In genomic region chr7:75878769-75879596, GRCh38 we compare ENCODE assay signal across 8 cellular contexts. TPM values are rescaled to one million over a fixed set of nuclear protein-coding genes. Genes with fewer than 3 reads are reported as not detected.
DNase-seq lines count a peak whose midpoint lies in the region; ATAC-seq and TF ChIP-seq lines count a peak whose summit lies in the region.

Gene RHBDD2 (plus strand): TSS chr7:75879034. CDS start chr7:75879083, 49 bp downstream.

- H3K4me1 Mint-ChIP-seq in naive B cell: peaks cover 20 to 38% (median 33%) of the 10 kb centered on the region in 3 donors
- peaks cover 40% of the 10 kb centered on the region for H3K4me1 Mint-ChIP-seq in stimulated activated memory B cell treated with anti-CD40 and anti-IgM and Interleukin-4, amounts not matched to agents 10 μg/mL and 1 μg/mL and 100 μg/mL, for 72 hours

- no peaks in the 10 kb centered on the region for H3K9me3 ChIP-seq in DOHH2 (ENCODE audit: control insufficient read depth, insufficient read depth, low read length)

- peak within 1 kb of the TSS; percentile 90 to 100 (median 98) for H3K4me3 Mint-ChIP-seq in naive B cell
- peak within 1 kb of the TSS; percentile 97 for H3K4me3 Mint-ChIP-seq in stimulated activated memory B cell treated with anti-CD40 and anti-IgM and Interleukin-4, amounts not matched to agents 10 μg/mL and 1 μg/mL and 100 μg/mL, for 72 hours

- H3K4me2 ChIP-seq in DOHH2 (ENCODE audit: low read length): peak within 1 kb of the TSS; percentile 81

- no peaks in the 10 kb centered on the region for H3F3A ChIP-seq in DOHH2 (ENCODE audit: control insufficient read depth, insufficient read depth)

- peak within 1 kb of the TSS; percentile 76 for H3K4me3 ChIP-seq in DOHH2 (ENCODE audit: low read length)
- H3K4me3 ChIP-seq in LNCaP clone FGC (ENCODE audit: low read depth, low read length): peak within 1 kb of the TSS; percentile 98

- H3K9me2 ChIP-seq in DOHH2 (replicated peaks; ENCODE audit: control insufficient read depth, low read length): no peaks in the 10 kb centered on the region

- H3K9me3 Mint-ChIP-seq in naive B cell: no peaks in the 10 kb centered on the region
- no peaks in the 10 kb centered on the region for H3K9me3 Mint-ChIP-seq in stimulated activated memory B cell treated with anti-CD40 and anti-IgM and Interleukin-4, amounts not matched to agents 10 μg/mL and 1 μg/mL and 100 μg/mL, for 72 hours

- H3K27me3 ChIP-seq in DOHH2 (ENCODE audit: control insufficient read depth, low read length): no peaks in the 10 kb centered on the region

- ATAC-seq in naive B cell (ENCODE audit: low read depth in 2 of 2): peak; percentile 97 to 98
- ATAC-seq in stimulated activated memory B cell treated with anti-CD40 and anti-IgM and Interleukin-4, amounts not matched to agents 10 μg/mL and 1 μg/mL and 100 μg/mL, for 72 hours: peak; percentile 98

- no peaks in the 10 kb centered on the region for H4K20me1 ChIP-seq in DOHH2 (ENCODE audit: control insufficient read depth, insufficient read depth, low read depth, low read length)

- no peak within 1 kb of the TSS for H3K27ac ChIP-seq in DOHH2 (ENCODE audit: low read depth, low read length)

- H3K4me1 ChIP-seq in DOHH2 (ENCODE audit: control insufficient read depth, low read length): peaks cover 19% of the 10 kb centered on the region

- peak within 1 kb of the TSS; percentile 91 to 98 (median 95) for H3K27ac Mint-ChIP-seq in naive B cell
- H3K27ac Mint-ChIP-seq in stimulated activated memory B cell treated with anti-CD40 and anti-IgM and Interleukin-4, amounts not matched to agents 10 μg/mL and 1 μg/mL and 100 μg/mL, for 72 hours: peak within 1 kb of the TSS; percentile 86

- peaks cover 13% of the 10 kb centered on the region for H3K79me2 ChIP-seq in DOHH2 (ENCODE audit: control insufficient read depth, low read length)

- H3K36me3 ChIP-seq in DOHH2 (ENCODE audit: control insufficient read depth, low read length): peaks cover 22% of the 10 kb centered on the region

- H3K36me3 Mint-ChIP-seq in naive B cell: peaks cover 6 to 7% of the 10 kb centered on the region in 2 donors
- H3K36me3 Mint-ChIP-seq in stimulated activated memory B cell treated with anti-CD40 and anti-IgM and Interleukin-4, amounts not matched to agents 10 μg/mL and 1 μg/mL and 100 μg/mL, for 72 hours: peaks cover 17% of the 10 kb centered on the region

- TF ChIP-seq CTCF in DOHH2 (IDR thresholded peaks at IDR 0.05; ENCODE audit: low read depth, low read length, poor library complexity, severe bottlenecking) (no peak), LNCaP clone FGC (IDR thresholded peaks at IDR 0.05; ENCODE audit: control insufficient read depth, extremely low read depth, insufficient read depth) (no peak)

- DNase-seq in H4 (ENCODE audit: low spot score) (peak; percentile 91), LNCaP clone FGC (ENCODE audit: low read depth) (peak; percentile 77), RPMI8226 (peak; percentile 98), fibroblast of gingiva (ENCODE audit: low read depth) (peak; percentile 90), naive B cell (peak; percentile 89)
- peak; percentile 93 to 96 for DNase-seq in activated T-helper 1 cell treated with anti-CD3 and anti-CD28 coated beads, Interleukin-2, amount 50 U/mL, for 16 hours (ENCODE audit: low read depth in 1 of 2, low spot score in 1 of 2)

- no peaks in the 10 kb centered on the region for H3K27me3 Mint-ChIP-seq in naive B cell
- no peaks in the 10 kb centered on the region for H3K27me3 Mint-ChIP-seq in stimulated activated memory B cell treated with anti-CD40 and anti-IgM and Interleukin-4, amounts not matched to agents 10 μg/mL and 1 μg/mL and 100 μg/mL, for 72 hours

RNA-seq across cellular contexts. Expression of gene RHBDD2, which starts in this region (rescaled TPM):
- 67.3 and 96.3 TPM in 2 replicates for total RNA-seq in H4 (2014; rRNA removed; shearing (Covaris generic))
- polyA plus RNA-seq in naive B cell (ENCODE audit: low read depth in 6 of 6): 10 to 100 TPM; 55.0 to 89.0 (median 66.9) TPM
